In the genomic region with DNA sequence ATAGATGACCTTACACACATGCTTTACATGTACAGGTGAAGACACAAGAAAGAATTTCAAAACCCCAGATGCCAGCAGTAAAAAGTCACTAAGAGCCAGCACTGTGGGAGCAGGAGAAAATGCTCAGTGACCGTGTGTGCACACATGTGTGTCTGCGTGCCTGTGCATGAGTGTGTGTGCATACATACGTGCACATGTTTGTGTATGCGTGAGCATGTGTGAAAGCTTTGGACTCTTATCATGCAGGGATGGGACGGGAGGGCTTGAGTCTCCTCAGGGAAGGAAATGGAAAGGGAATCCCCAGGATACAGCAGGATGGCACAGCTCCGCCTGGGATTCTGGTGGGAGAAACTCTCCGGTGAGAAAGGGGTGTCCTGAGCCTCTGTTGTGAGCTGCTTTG, we compare ENCODE assay signal across 26 cellular contexts.
"Had no signal": no experiment of that assay in that cellular context is flagged by ENCODE, and none has a peak within 500 bp of the region (broad histone marks: within the 10 kb centered on the region; RNA-seq: fewer than 3 reads in every experiment).

No MANE protein-coding gene starts in this region.

- ATAC-seq: activated naive CD8-positive, alpha-beta T cell treated with anti-CD3 and anti-CD28 coated beads, Interleukin-2, amount 50 U/mL, for 24 hours; body of pancreas; effector memory CD8-positive, alpha-beta T cell; esophagus mucosa; left colon; pancreas; psoas muscle; stimulated activated effector memory CD8-positive, alpha-beta T cell treated with anti-CD3 and anti-CD28 coated beads, Interleukin-12 subunit alpha, Interleukin-12 subunit beta, amount 100 ng/mL, for 72 hours; stimulated activated naive CD8-positive, alpha-beta T cell treated with anti-CD3 and anti-CD28 coated beads, Interleukin-15, amount 100 ng/mL, for 72 hours; T-cell had no signal

- H3K9ac ChIP-seq: neural progenitor cell had no signal

- H3K27ac Mint-ChIP-seq: activated naive CD8-positive, alpha-beta T cell treated with anti-CD3 and anti-CD28 coated beads, Interleukin-2, amount 50 U/mL, for 24 hours; effector memory CD8-positive, alpha-beta T cell; naive B cell; neural progenitor cell; stimulated activated effector memory CD8-positive, alpha-beta T cell treated with anti-CD3 and anti-CD28 coated beads, Interleukin-12 subunit alpha, Interleukin-12 subunit beta, amount 100 ng/mL, for 72 hours; stimulated activated naive CD8-positive, alpha-beta T cell treated with anti-CD3 and anti-CD28 coated beads, Interleukin-15, amount 100 ng/mL, for 72 hours; T-cell had no signal

- H3K27ac ChIP-seq: body of pancreas, neural progenitor cell, pancreas, psoas muscle, right atrium auricular region, SJCRH30, tibial nerve, uterus had no signal

- H3K36me3 ChIP-seq: neural progenitor cell, pancreas, right atrium auricular region, SJCRH30, tibial nerve, uterus had no signal

- DNase-seq: activated CD4-positive, alpha-beta T cell treated with anti-CD3 and anti-CD28 coated beads for 1 hour; activated CD4-positive, alpha-beta T cell treated with anti-CD3 and anti-CD28 coated beads, Interleukin-2, amount 50 U/mL, for 1 hour; activated naive CD4-positive, alpha-beta T cell; activated naive CD8-positive, alpha-beta T cell treated with anti-CD3 and anti-CD28 coated beads, Interleukin-2, amount 50 U/mL, for 24 hours; activated T-cell treated with anti-CD3 and anti-CD28 coated beads for 4 hours; effector memory CD8-positive, alpha-beta T cell; hypothalamus; mesenchymal stem cell; naive B cell; SJCRH30; stimulated activated CD4-positive, alpha-beta T cell treated with anti-CD3 and anti-CD28 coated beads, Interleukin-12 subunit alpha, Interleukin-12 subunit beta, amount 100 ng/mL, for 4 hours; stimulated activated naive CD8-positive, alpha-beta T cell treated with anti-CD3 and anti-CD28 coated beads, Interleukin-15, amount 100 ng/mL, for 72 hours; T-cell had no signal

- FAIRE-seq: endothelial cell of umbilical vein, frontal cortex, pancreas, TTC549 had no signal

- H2AFZ ChIP-seq: neural progenitor cell had no signal

- H3K9me3 ChIP-seq: body of pancreas, pancreas, psoas muscle, right atrium auricular region, SJCRH30, tibial nerve, uterus had no signal

- H3K27me3 ChIP-seq: body of pancreas, neural progenitor cell, pancreas, right atrium auricular region, uterus had no signal

- H3K4me3 Mint-ChIP-seq: activated naive CD8-positive, alpha-beta T cell treated with anti-CD3 and anti-CD28 coated beads, Interleukin-2, amount 50 U/mL, for 24 hours; effector memory CD8-positive, alpha-beta T cell; naive B cell; neural progenitor cell; stimulated activated effector memory CD8-positive, alpha-beta T cell treated with anti-CD3 and anti-CD28 coated beads, Interleukin-12 subunit alpha, Interleukin-12 subunit beta, amount 100 ng/mL, for 72 hours; stimulated activated naive CD8-positive, alpha-beta T cell treated with anti-CD3 and anti-CD28 coated beads, Interleukin-15, amount 100 ng/mL, for 72 hours; T-cell had no signal

- H3K4me2 ChIP-seq: neural progenitor cell had no signal

- H3K4me1 Mint-ChIP-seq: activated naive CD8-positive, alpha-beta T cell treated with anti-CD3 and anti-CD28 coated beads, Interleukin-2, amount 50 U/mL, for 24 hours had no signal

- H3K36me3 Mint-ChIP-seq: naive B cell; neural progenitor cell; stimulated activated effector memory CD8-positive, alpha-beta T cell treated with anti-CD3 and anti-CD28 coated beads, Interleukin-12 subunit alpha, Interleukin-12 subunit beta, amount 100 ng/mL, for 72 hours; T-cell had no signal

- H3K4me3 ChIP-seq: body of pancreas, neural progenitor cell, pancreas, psoas muscle, right atrium auricular region, SJCRH30, tibial nerve, uterus had no signal

- H3K9me3 Mint-ChIP-seq: activated naive CD8-positive, alpha-beta T cell treated with anti-CD3 and anti-CD28 coated beads, Interleukin-2, amount 50 U/mL, for 24 hours; effector memory CD8-positive, alpha-beta T cell; naive B cell; neural progenitor cell; stimulated activated effector memory CD8-positive, alpha-beta T cell treated with anti-CD3 and anti-CD28 coated beads, Interleukin-12 subunit alpha, Interleukin-12 subunit beta, amount 100 ng/mL, for 72 hours; stimulated activated naive CD8-positive, alpha-beta T cell treated with anti-CD3 and anti-CD28 coated beads, Interleukin-15, amount 100 ng/mL, for 72 hours; T-cell had no signal

- H3K4me1 ChIP-seq: body of pancreas, pancreas, psoas muscle, right atrium auricular region, SJCRH30, tibial nerve, uterus had no signal
